Comparison of ENCODE assay signal across 13 cellular contexts in genomic region chr1:26783646-26784022, GRCh38. TPM values are rescaled to one million over a fixed set of nuclear protein-coding genes. Genes with fewer than 3 reads are reported as not detected.
DNase-seq lines count a peak whose midpoint lies in the region; ATAC-seq and TF ChIP-seq lines count a peak whose summit lies in the region.
"Had no signal": no experiment of that assay in that cellular context is flagged by ENCODE, and none has a peak within 500 bp of the region (broad histone marks: within the 10 kb centered on the region; RNA-seq: fewer than 3 reads in every experiment).

No MANE protein-coding gene starts in this region.

- H3K4me1 Mint-ChIP-seq in natural killer cell = peaks cover 66 to 85% of the 10 kb centered on the region in 2 donors
- peaks cover 32% of the 10 kb centered on the region for H3K4me1 Mint-ChIP-seq in activated CD8-positive, alpha-beta memory T cell treated with anti-CD3 and anti-CD28 coated beads, Interleukin-2, amount 10 ng/mL, durations not matched to agents 7 days and 5 days

- peaks cover 0 to 63% of the 10 kb centered on the region in 2 donors for H3K4me1 ChIP-seq in right atrium auricular region
- peaks cover 5 to 6% of the 10 kb centered on the region in 2 donors for H3K4me1 ChIP-seq in uterus

- intact Hi-C loops in Right ventricle myocardium inferior (cut with DNase I) (no loop called here), natural killer cell (cut with micrococcal nuclease) (loop anchor here (10.0 kb wide), 1 partner anchor 409 kb away; the partner anchor contains the start of gene ZNF683), uterus (cut with DNase I; ENCODE audit: low total_unique reads) (loop anchor here (10.0 kb wide), 1 partner anchor 279 kb away; no protein-coding TSS in a partner anchor)

- no peak overlapping the region for H3K4me3 Mint-ChIP-seq in natural killer cell
- H3K4me3 Mint-ChIP-seq in activated CD8-positive, alpha-beta memory T cell treated with anti-CD3 and anti-CD28 coated beads, Interleukin-2, amount 10 ng/mL, durations not matched to agents 7 days and 5 days = no peak overlapping the region

- H3K4me3 ChIP-seq in right atrium auricular region = no peak overlapping the region
- H3K4me3 ChIP-seq in uterus = no peak overlapping the region

- no peaks in the 10 kb centered on the region for H3K27me3 Mint-ChIP-seq in natural killer cell (ENCODE audit: low read depth in 2 of 2)
- peaks cover 2% of the 10 kb centered on the region for H3K27me3 Mint-ChIP-seq in activated CD8-positive, alpha-beta memory T cell treated with anti-CD3 and anti-CD28 coated beads, Interleukin-2, amount 10 ng/mL, durations not matched to agents 7 days and 5 days

- H3K36me3 ChIP-seq in right atrium auricular region = peaks cover 22% of the 10 kb centered on the region
- H3K36me3 ChIP-seq in uterus = no peaks in the 10 kb centered on the region

- no peaks in the 10 kb centered on the region for H3K27me3 ChIP-seq in right atrium auricular region
- no peaks in the 10 kb centered on the region for H3K27me3 ChIP-seq in uterus

- CTCF ChIA-PET in activated CD8-positive, alpha-beta memory T cell treated with anti-CD3 and anti-CD28 coated beads, Interleukin-2, amount 10 ng/mL, durations not matched to agents 7 days and 5 days (lab: Charles Lee) = interaction anchor here (8.8 kb wide), 1 partner anchor 181 kb away, joined by 272 read pairs; no protein-coding TSS in a partner anchor

- ATAC-seq in Right ventricle myocardium inferior (no peak), natural killer cell (no peak), GM19463 (IDR thresholded peaks at IDR 0.05; ENCODE audit: unreplicated experiment) (no peak)
- no peak for ATAC-seq in activated CD8-positive, alpha-beta memory T cell treated with anti-CD3 and anti-CD28 coated beads, Interleukin-2, amount 10 ng/mL, durations not matched to agents 7 days and 5 days

- H3K36me3 Mint-ChIP-seq in natural killer cell = peaks cover 12% of the 10 kb centered on the region
- H3K36me3 Mint-ChIP-seq in activated CD8-positive, alpha-beta memory T cell treated with anti-CD3 and anti-CD28 coated beads, Interleukin-2, amount 10 ng/mL, durations not matched to agents 7 days and 5 days = peaks cover 32% of the 10 kb centered on the region

- H3K27ac ChIP-seq in right atrium auricular region = peak overlapping the region; percentile 54 to 99
- peak overlapping the region; percentile 54 for H3K27ac ChIP-seq in caudate nucleus (ENCODE audit: low read depth, low read length)
- peak overlapping the region; percentile 99 to 100 for H3K27ac ChIP-seq in uterus
- H3K27ac ChIP-seq: C4-2B had no signal

- no peaks in the 10 kb centered on the region for H3K9me3 Mint-ChIP-seq in natural killer cell
- no peaks in the 10 kb centered on the region for H3K9me3 Mint-ChIP-seq in activated CD8-positive, alpha-beta memory T cell treated with anti-CD3 and anti-CD28 coated beads, Interleukin-2, amount 10 ng/mL, durations not matched to agents 7 days and 5 days (ENCODE audit: low read depth)

- no peaks in the 10 kb centered on the region for H3K9me3 ChIP-seq in right atrium auricular region
- H3K9me3 ChIP-seq in uterus = no peaks in the 10 kb centered on the region

- peak overlapping the region; percentile 57 to 100 for H3K27ac Mint-ChIP-seq in natural killer cell
- H3K27ac Mint-ChIP-seq in activated CD8-positive, alpha-beta memory T cell treated with anti-CD3 and anti-CD28 coated beads, Interleukin-2, amount 10 ng/mL, durations not matched to agents 7 days and 5 days = no peak overlapping the region

- no peak for TF ChIP-seq CTCF in right atrium auricular region (IDR thresholded peaks at IDR 0.05)
- TF ChIP-seq CTCF in natural killer cell (IDR thresholded peaks at IDR 0.05) = no peak
- TF ChIP-seq CTCF in uterus (IDR thresholded peaks at IDR 0.05) = no peak

- TF ChIP-seq POLR2A in uterus (IDR thresholded peaks at IDR 0.05) = no peak

- DNase-seq in right atrium auricular region (ENCODE audit: low spot score) = no peak
- DNase-seq in Right ventricle myocardium inferior (ENCODE audit: missing footprints) = no peak
- no peak for DNase-seq in caudate nucleus (lab: John Stamatoyannopoulos, UW)
- no peak for DNase-seq in natural killer cell
- DNase-seq in uterus = no peak
- DNase-seq in NCI-H187 (lab: John Stamatoyannopoulos, UW) = no peak
- DNase-seq in activated CD8-positive, alpha-beta memory T cell treated with anti-CD3 and anti-CD28 coated beads, Interleukin-2, amount 10 ng/mL, durations not matched to agents 7 days and 5 days = no peak
- DNase-seq: activated T-cell treated with anti-CD3 and anti-CD28 coated beads, Interleukin-2, amount 50 U/mL, for 48 hours; glutamatergic neuron; stimulated activated CD4-positive, alpha-beta T cell treated with anti-CD3 and anti-CD28 coated beads, Interleukin-2, amount 100 ng/mL, for 48 hours; T1000 had no signal

RNA-seq across cellular contexts. Expression of gene PIGV, which starts 4.1 kb away (rescaled TPM):
- total RNA-seq in right atrium auricular region (10 to 100 TPM in 1 of 2 donors, 1 to 10 TPM in 1; 6.4 to 13.8 TPM), Right ventricle myocardium inferior (6.1 TPM), natural killer cell (10 to 100 TPM; 23.1 to 35.2 (median 30.3) TPM), uterus (10 to 100 TPM in 2 of 4 donors, 1 to 10 TPM in 2; 9.5 to 20.3 (median 12.4) TPM)
- 1 to 10 TPM; 8.6 to 9.7 TPM for total RNA-seq in activated CD8-positive, alpha-beta memory T cell treated with anti-CD3 and anti-CD28 coated beads, Interleukin-2, amount 10 ng/mL, durations not matched to agents 7 days and 5 days

RNA-seq across cellular contexts. Expression of gene ZDHHC18, which starts 42.9 kb away (rescaled TPM):
- 10 to 100 TPM; 19.8 to 22.5 TPM for total RNA-seq in right atrium auricular region
- total RNA-seq in Right ventricle myocardium inferior = 17.7 TPM
- total RNA-seq in natural killer cell = 10 to 100 TPM; 70.0 to 74.6 (median 72.3) TPM
- 10 to 100 TPM in 2 of 4 donors, 1 to 10 TPM in 2; 1.2 to 19.8 (median 8.0) TPM for total RNA-seq in uterus
- 10 to 100 TPM; 53.1 to 54.9 TPM for total RNA-seq in activated CD8-positive, alpha-beta memory T cell treated with anti-CD3 and anti-CD28 coated beads, Interleukin-2, amount 10 ng/mL, durations not matched to agents 7 days and 5 days
